Comparison of ENCODE assay signal across 14 cellular contexts in the genomic region with DNA sequence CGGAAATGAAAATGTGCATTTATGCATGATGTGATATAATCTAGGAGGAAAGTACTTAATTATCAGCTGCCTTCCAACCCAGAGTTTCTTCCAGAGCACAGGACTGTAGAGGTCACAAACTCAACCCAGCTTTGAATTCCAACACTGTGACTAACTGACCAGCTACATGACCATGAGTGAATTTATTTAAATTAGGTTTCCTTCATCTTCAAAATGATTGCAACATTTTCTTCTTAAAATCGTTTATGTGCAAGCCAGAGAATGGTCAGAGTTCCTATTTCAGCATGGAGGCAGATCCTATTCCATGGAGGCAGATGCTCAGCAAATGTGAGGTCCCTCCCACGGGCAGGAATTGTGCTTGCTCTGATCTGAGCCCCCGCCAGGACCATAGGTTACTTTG. TPM values are rescaled to one million over a fixed set of nuclear protein-coding genes. Genes with fewer than 3 reads are reported as not detected.
DNase-seq lines count a peak whose midpoint lies in the region; ATAC-seq and TF ChIP-seq lines count a peak whose summit lies in the region.
"Had no signal": no experiment of that assay in that cellular context is flagged by ENCODE, and none has a peak within 500 bp of the region (broad histone marks: within the 10 kb centered on the region; RNA-seq: fewer than 3 reads in every experiment).

No MANE protein-coding gene starts in this region.

- no peak overlapping the region for H3K4me3 Mint-ChIP-seq in stimulated activated effector memory CD8-positive, alpha-beta T cell treated with anti-CD3 and anti-CD28 coated beads, Interleukin-12 subunit alpha, Interleukin-12 subunit beta, amount 100 ng/mL, for 72 hours
- H3K4me3 Mint-ChIP-seq: activated naive CD4-positive, alpha-beta T cell treated with anti-CD3 and anti-CD28 coated beads, Interleukin-2, amount 10 ng/mL, durations not matched to agents 7 days and 5 days had no signal

- peaks cover 44% of the 10 kb centered on the region for H3K36me3 Mint-ChIP-seq in stimulated activated effector memory CD8-positive, alpha-beta T cell treated with anti-CD3 and anti-CD28 coated beads, Interleukin-12 subunit alpha, Interleukin-12 subunit beta, amount 100 ng/mL, for 72 hours

- peak; percentile 70 for DNase-seq in HFF-Myc (ENCODE audit: extremely low read depth, low read depth)
- DNase-seq in amniotic epithelial cell (ENCODE audit: low read depth): peak; percentile 97
- DNase-seq in fibroblast of villous mesenchyme (ENCODE audit: low read depth): peak; percentile 96
- DNase-seq in stimulated activated effector memory CD8-positive, alpha-beta T cell treated with anti-CD3 and anti-CD28 coated beads, Interleukin-12 subunit alpha, Interleukin-12 subunit beta, amount 100 ng/mL, for 72 hours (ENCODE audit: low spot score in 2 of 2): no peak
- DNase-seq in LoVo (ENCODE audit: low spot score): no peak
- DNase-seq: activated CD4-positive, alpha-beta T cell treated with anti-CD3 and anti-CD28 coated beads, Interleukin-2, amount 50 U/mL, for 4 hours; activated naive CD4-positive, alpha-beta T cell treated with anti-CD3 and anti-CD28 coated beads, Interleukin-2, amount 10 ng/mL, durations not matched to agents 7 days and 5 days; DMS153; effector memory CD4-positive, alpha-beta T cell; sigmoid colon; tibial artery had no signal

- peak overlapping the region; percentile 37 for H3K27ac Mint-ChIP-seq in stimulated activated effector memory CD8-positive, alpha-beta T cell treated with anti-CD3 and anti-CD28 coated beads, Interleukin-12 subunit alpha, Interleukin-12 subunit beta, amount 100 ng/mL, for 72 hours
- H3K27ac Mint-ChIP-seq: activated naive CD4-positive, alpha-beta T cell treated with anti-CD3 and anti-CD28 coated beads, Interleukin-2, amount 10 ng/mL, durations not matched to agents 7 days and 5 days had no signal

- H3K9me3 Mint-ChIP-seq in stimulated activated effector memory CD8-positive, alpha-beta T cell treated with anti-CD3 and anti-CD28 coated beads, Interleukin-12 subunit alpha, Interleukin-12 subunit beta, amount 100 ng/mL, for 72 hours: no peaks in the 10 kb centered on the region
- H3K9me3 Mint-ChIP-seq: activated naive CD4-positive, alpha-beta T cell treated with anti-CD3 and anti-CD28 coated beads, Interleukin-2, amount 10 ng/mL, durations not matched to agents 7 days and 5 days had no signal

- no peak for TF ChIP-seq CTCF in HFF-Myc (IDR thresholded peaks at IDR 0.05; ENCODE audit: low read depth, low read length, missing control alignments)
- TF ChIP-seq CTCF in fibroblast of villous mesenchyme (IDR thresholded peaks at IDR 0.05; ENCODE audit: insufficient read depth, low read depth, low read length): no peak

- no peak for ATAC-seq in stimulated activated effector memory CD8-positive, alpha-beta T cell treated with anti-CD3 and anti-CD28 coated beads, Interleukin-12 subunit alpha, Interleukin-12 subunit beta, amount 100 ng/mL, for 72 hours
- no peak for ATAC-seq in GM19395 (IDR thresholded peaks at IDR 0.05; ENCODE audit: unreplicated experiment)
- no peak for ATAC-seq in GM18502 (IDR thresholded peaks at IDR 0.05; ENCODE audit: poor library complexity, unreplicated experiment)
- ATAC-seq in activated CD4-positive, CD25-positive, alpha-beta regulatory T cell treated with anti-CD3 and anti-CD28 coated beads, Interleukin-2, amount 50 U/mL, for 24 hours: no peak

- H3K4me1 Mint-ChIP-seq in stimulated activated effector memory CD8-positive, alpha-beta T cell treated with anti-CD3 and anti-CD28 coated beads, Interleukin-12 subunit alpha, Interleukin-12 subunit beta, amount 100 ng/mL, for 72 hours: no peaks in the 10 kb centered on the region
- H3K4me1 Mint-ChIP-seq: activated naive CD4-positive, alpha-beta T cell treated with anti-CD3 and anti-CD28 coated beads, Interleukin-2, amount 10 ng/mL, durations not matched to agents 7 days and 5 days had no signal

- H3K4me3 ChIP-seq in HFF-Myc (replicated peaks; ENCODE audit: low read depth, low read length) (no peak overlapping the region), fibroblast of villous mesenchyme (ENCODE audit: low read depth, low read length) (no peak overlapping the region)
- H3K4me3 ChIP-seq: sigmoid colon, tibial artery had no signal

RNA-seq across cellular contexts. Expression of a gene that starts 42.4 kb away (rescaled TPM):
- total RNA-seq in fibroblast of villous mesenchyme: 34.8 and 44.0 TPM in 2 replicates

Comparison
In these comparisons a context has a peak if more than half of its experiments do, and no peak if none do; other contexts are left out.
1. DNase-seq: peak in HFF-Myc (single experiment), amniotic epithelial cell (single experiment) and fibroblast of villous mesenchyme (single experiment); none in stimulated activated effector memory CD8-positive, alpha-beta T cell treated with anti-CD3 and anti-CD28 coated beads, Interleukin-12 subunit alpha, Interleukin-12 subunit beta, amount 100 ng/mL, for 72 hours (0 of 2) and LoVo (single experiment).